In genomic region chr3:20097015-20097414, GRCh38 we compare ENCODE assay signal across 21 cellular contexts. TPM values are rescaled to one million over a fixed set of nuclear protein-coding genes. Genes with fewer than 3 reads are reported as not detected.
DNase-seq lines count a peak whose midpoint lies in the region; ATAC-seq lines count a peak whose summit lies in the region.
"Had no signal": no experiment of that assay in that cellular context is flagged by ENCODE, and none has a peak within 500 bp of the region (broad histone marks: within the 10 kb centered on the region; RNA-seq: fewer than 3 reads in every experiment).

No MANE protein-coding gene starts in this region.

- no peaks in the 10 kb centered on the region for H3K9me3 Mint-ChIP-seq in activated T-cell treated with anti-CD3 and anti-CD28 coated beads, Interleukin-2, amount 50 U/mL, for 72 hours
- H3K9me3 Mint-ChIP-seq in activated T-cell treated with anti-CD3 and anti-CD28 coated beads, Interleukin-2, amount 50 U/mL, for 4 hours = no peaks in the 10 kb centered on the region
- H3K9me3 Mint-ChIP-seq in activated CD4-positive, alpha-beta memory T cell treated with anti-CD3 and anti-CD28 coated beads for 36 hours = no peaks in the 10 kb centered on the region

- POLR2A ChIA-PET in activated CD4-positive, alpha-beta memory T cell treated with anti-CD3 and anti-CD28 coated beads for 36 hours (lab: Charles Lee) = interaction anchor here (1.3 kb wide), 1 partner anchor 13 kb away, joined by 3 read pairs; no protein-coding TSS in a partner anchor

- H3K36me3 ChIP-seq in effector memory CD4-positive, alpha-beta T cell (ENCODE audit: control insufficient read depth, insufficient read depth, low read length) = peaks cover 15% of the 10 kb centered on the region
- H3K36me3 ChIP-seq: BE2C, colonic mucosa, uterus had no signal

- H3K27ac ChIP-seq in effector memory CD4-positive, alpha-beta T cell (ENCODE audit: insufficient read depth, low read length, poor library complexity, severe bottlenecking) = peak overlapping the region; percentile 3
- H3K27ac ChIP-seq: A549, colonic mucosa, SK-N-MC, uterus had no signal

- H3K4me3 Mint-ChIP-seq in activated T-cell treated with anti-CD3 and anti-CD28 coated beads, Interleukin-2, amount 50 U/mL, for 72 hours = no peak overlapping the region
- no peak overlapping the region for H3K4me3 Mint-ChIP-seq in activated T-cell treated with anti-CD3 and anti-CD28 coated beads, Interleukin-2, amount 50 U/mL, for 4 hours
- H3K4me3 Mint-ChIP-seq in activated CD4-positive, alpha-beta memory T cell treated with anti-CD3 and anti-CD28 coated beads for 36 hours = no peak overlapping the region

- peak overlapping the region; percentile 87 for H3K27ac Mint-ChIP-seq in activated T-cell treated with anti-CD3 and anti-CD28 coated beads, Interleukin-2, amount 50 U/mL, for 72 hours
- peak overlapping the region; percentile 1 for H3K27ac Mint-ChIP-seq in activated CD4-positive, alpha-beta memory T cell treated with anti-CD3 and anti-CD28 coated beads for 36 hours

- no peak overlapping the region for H3K4me3 ChIP-seq in effector memory CD4-positive, alpha-beta T cell (ENCODE audit: insufficient read depth, low read depth, low read length, poor library complexity, severe bottlenecking)
- H3K4me3 ChIP-seq: A549, colonic mucosa, SK-N-MC, uterus had no signal

- intact Hi-C loops in activated CD4-positive, alpha-beta memory T cell treated with anti-CD3 and anti-CD28 coated beads for 36 hours (cut with micrococcal nuclease) = no loop called here

- peaks cover 22% of the 10 kb centered on the region for H3K4me1 ChIP-seq in effector memory CD4-positive, alpha-beta T cell (ENCODE audit: control insufficient read depth, insufficient read depth, low read length, poor library complexity, severe bottlenecking)
- H3K4me1 ChIP-seq: A549, BE2C, colonic mucosa, uterus had no signal

- peaks cover 0 to 3% of the 10 kb centered on the region in 2 donors for H3K36me3 Mint-ChIP-seq in activated T-cell treated with anti-CD3 and anti-CD28 coated beads, Interleukin-2, amount 50 U/mL, for 72 hours (ENCODE audit: insufficient read depth in 2 of 2)
- peaks cover 31% of the 10 kb centered on the region for H3K36me3 Mint-ChIP-seq in activated T-cell treated with anti-CD3 and anti-CD28 coated beads, Interleukin-2, amount 50 U/mL, for 4 hours (ENCODE audit: insufficient read depth)
- peaks cover 26% of the 10 kb centered on the region for H3K36me3 Mint-ChIP-seq in activated CD4-positive, alpha-beta memory T cell treated with anti-CD3 and anti-CD28 coated beads for 36 hours

- H3K27me3 ChIP-seq in effector memory CD4-positive, alpha-beta T cell (replicated peaks; ENCODE audit: control insufficient read depth, insufficient read depth, low read length, poor library complexity, severe bottlenecking) = no peaks in the 10 kb centered on the region
- H3K27me3 ChIP-seq: BE2C, colonic mucosa, uterus had no signal

- H3K9me3 ChIP-seq in effector memory CD4-positive, alpha-beta T cell (ENCODE audit: control insufficient read depth, low read length) = no peaks in the 10 kb centered on the region
- H3K9me3 ChIP-seq: A549, BE2C, colonic mucosa, uterus had no signal

- DNase-seq in activated T-cell treated with anti-CD3 and anti-CD28 coated beads, Interleukin-2, amount 50 U/mL, for 72 hours = no peak
- DNase-seq in activated T-cell treated with anti-CD3 and anti-CD28 coated beads, Interleukin-2, amount 50 U/mL, for 4 hours = no peak
- DNase-seq in activated CD4-positive, alpha-beta memory T cell treated with anti-CD3 and anti-CD28 coated beads for 36 hours = no peak
- no peak for DNase-seq in effector memory CD4-positive, alpha-beta T cell
- DNase-seq in smooth muscle cell of the brain vasculature (ENCODE audit: low read depth, low spot score) (peak; percentile 15), mesenteric fat pad (ENCODE audit: low spot score) (no peak), UCSD-AML1 (lab: John Stamatoyannopoulos, UW; ENCODE audit: unreplicated experiment) (no peak), NCI-H2227 treated with DMSO at 0.1 percent for 48 hours (lab: John Stamatoyannopoulos, UW) (no peak)
- DNase-seq: activated gamma-delta T cell; BE2C; Calu3; colonic mucosa; left ventricle myocardium superior; NCI-H1105 treated with DMSO at 0.1 percent for 48 hours; NCI-H2081 treated with DMSO at 0.1 percent for 48 hours; stimulated activated CD4-positive, alpha-beta T cell treated with anti-CD3 and anti-CD28 coated beads, Interleukin-12 subunit alpha, Interleukin-12 subunit beta, amount 100 ng/mL, for 4 hours; T1000; uterus had no signal

- H3K4me1 Mint-ChIP-seq in activated T-cell treated with anti-CD3 and anti-CD28 coated beads, Interleukin-2, amount 50 U/mL, for 72 hours (ENCODE audit: low read depth) = peaks cover 18% of the 10 kb centered on the region
- peaks cover 29% of the 10 kb centered on the region for H3K4me1 Mint-ChIP-seq in activated T-cell treated with anti-CD3 and anti-CD28 coated beads, Interleukin-2, amount 50 U/mL, for 4 hours (ENCODE audit: low read depth)
- H3K4me1 Mint-ChIP-seq in activated CD4-positive, alpha-beta memory T cell treated with anti-CD3 and anti-CD28 coated beads for 36 hours (ENCODE audit: low read depth) = peaks cover 35% of the 10 kb centered on the region

- CTCF ChIA-PET in activated CD4-positive, alpha-beta memory T cell treated with anti-CD3 and anti-CD28 coated beads for 36 hours (lab: Charles Lee) = no interaction called here

- no peaks in the 10 kb centered on the region for H3K27me3 Mint-ChIP-seq in activated T-cell treated with anti-CD3 and anti-CD28 coated beads, Interleukin-2, amount 50 U/mL, for 72 hours (ENCODE audit: low read depth)
- no peaks in the 10 kb centered on the region for H3K27me3 Mint-ChIP-seq in activated T-cell treated with anti-CD3 and anti-CD28 coated beads, Interleukin-2, amount 50 U/mL, for 4 hours (ENCODE audit: low read depth)
- no peaks in the 10 kb centered on the region for H3K27me3 Mint-ChIP-seq in activated CD4-positive, alpha-beta memory T cell treated with anti-CD3 and anti-CD28 coated beads for 36 hours

- ATAC-seq in activated T-cell treated with anti-CD3 and anti-CD28 coated beads, Interleukin-2, amount 50 U/mL, for 72 hours (replicated peaks in 1 of 2) = no peak
- ATAC-seq in activated T-cell treated with anti-CD3 and anti-CD28 coated beads, Interleukin-2, amount 50 U/mL, for 4 hours = no peak
- ATAC-seq: A549; activated CD4-positive, CD25-positive, alpha-beta regulatory T cell treated with anti-CD3 and anti-CD28 coated beads, Interleukin-2, amount 50 U/mL, for 24 hours had no signal

RNA-seq across cellular contexts. Expression of gene KAT2B, which starts 56.8 kb away (rescaled TPM):
- 10 to 100 TPM; 26.7 to 37.3 TPM for total RNA-seq in activated T-cell treated with anti-CD3 and anti-CD28 coated beads, Interleukin-2, amount 50 U/mL, for 72 hours
- total RNA-seq in activated T-cell treated with anti-CD3 and anti-CD28 coated beads, Interleukin-2, amount 50 U/mL, for 4 hours = 10 to 100 TPM; 11.5 to 28.0 (median 18.9) TPM
- 10 to 100 TPM; 43.4 to 49.0 TPM for total RNA-seq in activated CD4-positive, alpha-beta memory T cell treated with anti-CD3 and anti-CD28 coated beads for 36 hours
- 35.2 TPM for total RNA-seq in mesenteric fat pad
